ENCODE assay signal across 12 cellular contexts in the genomic region with DNA sequence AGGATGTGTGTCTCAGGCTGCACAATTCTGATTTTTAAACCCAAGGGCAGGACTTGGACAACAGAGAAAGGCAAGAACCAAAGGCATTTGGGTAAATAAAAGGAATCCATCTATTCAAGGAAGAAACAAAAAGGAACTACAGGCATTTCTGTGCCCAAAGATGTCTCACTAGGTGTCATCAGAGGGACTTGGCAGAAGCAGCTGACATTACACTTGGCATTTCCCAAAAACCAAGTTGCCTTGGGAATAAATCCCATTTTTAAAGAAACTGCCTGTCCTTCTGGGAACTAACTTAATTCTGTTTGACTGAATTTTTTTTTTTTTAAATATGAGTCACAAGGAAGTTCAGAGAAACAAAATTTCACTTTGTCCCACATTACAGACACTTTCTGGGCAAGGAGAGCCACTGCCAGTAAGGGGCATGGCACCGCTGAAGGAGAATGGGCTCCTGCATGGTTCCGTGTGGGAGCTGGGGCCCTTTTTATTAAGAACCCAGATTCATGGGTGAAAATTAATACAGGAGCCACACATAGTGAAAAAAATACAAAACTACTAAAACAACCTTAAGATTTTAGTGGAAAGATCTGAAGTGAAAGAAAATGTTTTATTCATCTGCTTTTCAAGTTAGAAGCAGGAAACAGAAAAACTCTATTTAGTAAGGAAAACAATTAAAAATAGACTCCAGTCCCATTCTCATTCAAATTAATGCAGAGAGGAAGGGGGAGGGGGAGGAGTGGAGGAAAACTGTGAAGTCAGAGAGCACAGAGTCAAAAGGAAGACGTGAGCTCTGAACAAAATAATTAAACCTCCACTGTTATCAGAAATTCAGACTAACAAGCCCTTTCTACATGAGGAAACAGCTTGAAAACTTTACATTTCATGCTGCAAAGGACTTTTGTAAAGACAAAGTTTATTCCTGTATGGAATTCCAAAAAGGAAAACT.
DNase-seq lines count a peak whose midpoint lies in the region; ATAC-seq, FAIRE-seq and TF ChIP-seq lines count a peak whose summit lies in the region.
"Had no signal": no experiment of that assay in that cellular context is flagged by ENCODE, and none has a peak within 500 bp of the region (broad histone marks: within the 10 kb centered on the region; RNA-seq: fewer than 3 reads in every experiment).

No MANE protein-coding gene starts in this region.

- 33% methylated on average over 3 of the region's 3 CpGs for WGBS in urinary bladder

- no peaks in the 10 kb centered on the region for H3K36me3 ChIP-seq in urinary bladder (ENCODE audit: insufficient read depth)

- no peak overlapping the region for H3K4me3 ChIP-seq in urinary bladder (ENCODE audit: low read depth, low read length)

- peak overlapping the region; percentile 92 for H3K27ac Mint-ChIP-seq in WTC11
- H3K27ac Mint-ChIP-seq: activated CD4-positive, alpha-beta T cell treated with anti-CD3 and anti-CD28 coated beads, Interleukin-2, amount 10 ng/mL, durations not matched to agents 24 days and 14 days; nephron progenitor cell had no signal

- CTCF ChIA-PET in WTC11 (lab: Charles Lee) = interaction anchor here (0.7 to 4.8 kb wide), 7 partner anchors 21 to 227 kb away, joined by 3 to 21 read pairs (median 5); no protein-coding TSS in a partner anchor

- H3K4me1 ChIP-seq in urinary bladder (ENCODE audit: insufficient read depth) = no peaks in the 10 kb centered on the region

- TF ChIP-seq CTCF in WTC11 (IDR thresholded peaks at IDR 0.05) (no peak), omental fat pad (IDR thresholded peaks at IDR 0.05) (no peak)

- DNase-seq in WTC11 (ENCODE audit: low spot score) = no peak
- DNase-seq in fibroblast of gingiva (ENCODE audit: low read depth) = peak; percentile 30
- DNase-seq in omental fat pad (ENCODE audit: low spot score) = no peak
- no peak for DNase-seq in frontal cortex (ENCODE audit: low spot score in 2 of 2)
- no peak for DNase-seq in SW 1271 (lab: John Stamatoyannopoulos, UW)
- DNase-seq: activated CD4-positive, alpha-beta T cell treated with anti-CD3 and anti-CD28 coated beads, Interleukin-2, amount 10 ng/mL, durations not matched to agents 24 days and 14 days; activated effector memory CD4-positive, alpha-beta T cell treated with Interleukin-2 at 50 U/mL for 16 hours; NCI-H1417; NCI-H82; nephron progenitor cell had no signal

- peak overlapping the region; percentile 85 for H3K27ac ChIP-seq in urinary bladder (ENCODE audit: low read depth)

- H3K27me3 Mint-ChIP-seq in WTC11 (ENCODE audit: low read depth) = no peaks in the 10 kb centered on the region

- peaks cover 43% of the 10 kb centered on the region for H3K4me1 Mint-ChIP-seq in WTC11
- H3K4me1 Mint-ChIP-seq: activated CD4-positive, alpha-beta T cell treated with anti-CD3 and anti-CD28 coated beads, Interleukin-2, amount 10 ng/mL, durations not matched to agents 24 days and 14 days had no signal

- peaks cover 3% of the 10 kb centered on the region; the same call in 1 of the 2 replicates for H3K36me3 Mint-ChIP-seq in WTC11

- H3K4me3 Mint-ChIP-seq in WTC11 = peak overlapping the region; percentile 48
- H3K4me3 Mint-ChIP-seq: activated CD4-positive, alpha-beta T cell treated with anti-CD3 and anti-CD28 coated beads, Interleukin-2, amount 10 ng/mL, durations not matched to agents 24 days and 14 days; nephron progenitor cell had no signal

- POLR2A ChIA-PET in WTC11 (lab: Charles Lee) = interaction anchor here (0.7 to 0.8 kb wide), 2 partner anchors 9 to 189 kb away, joined by 3 read pairs; no protein-coding TSS in a partner anchor

- no peaks in the 10 kb centered on the region for H3K9me3 Mint-ChIP-seq in WTC11
- H3K9me3 Mint-ChIP-seq: activated CD4-positive, alpha-beta T cell treated with anti-CD3 and anti-CD28 coated beads, Interleukin-2, amount 10 ng/mL, durations not matched to agents 24 days and 14 days; nephron progenitor cell had no signal

- FAIRE-seq in frontal cortex (lab: Jason Lieb, UNC) = no peak

- peak; percentile 12 for ATAC-seq in WTC11
- ATAC-seq in omental fat pad (ENCODE audit: low FRiP score) = peak; percentile 64
- no peak for ATAC-seq in HG02623 (IDR thresholded peaks at IDR 0.05; ENCODE audit: unreplicated experiment)

TF ChIP-seq in WTC11, 78 proteins besides CTCF, POLR2A, EP300 and RAD21:
- TF ChIP-seq, protein P1, sequence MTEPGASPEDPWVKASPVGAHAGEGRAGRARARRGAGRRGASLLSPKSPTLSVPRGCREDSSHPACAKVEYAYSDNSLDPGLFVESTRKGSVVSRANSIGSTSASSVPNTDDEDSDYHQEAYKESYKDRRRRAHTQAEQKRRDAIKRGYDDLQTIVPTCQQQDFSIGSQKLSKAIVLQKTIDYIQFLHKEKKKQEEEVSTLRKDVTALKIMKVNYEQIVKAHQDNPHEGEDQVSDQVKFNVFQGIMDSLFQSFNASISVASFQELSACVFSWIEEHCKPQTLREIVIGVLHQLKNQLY (CRISPR knock-in tag; IDR thresholded peaks at IDR 0.05) = no peak
- TF ChIP-seq PREB (CRISPR knock-in tag; IDR thresholded peaks at IDR 0.05; ENCODE audit: borderline replicate concordance) = no peak
- TF ChIP-seq ZBTB43 (CRISPR knock-in tag; IDR thresholded peaks at IDR 0.05) = no peak
- no peak for TF ChIP-seq CREB1 (CRISPR knock-in tag; IDR thresholded peaks at IDR 0.05)
- TF ChIP-seq ZNF317 (CRISPR knock-in tag; IDR thresholded peaks at IDR 0.05; ENCODE audit: borderline replicate concordance, low read depth) = no peak
TF ChIP-seq in WTC11: peak in this region for 0.
